20 cellular contexts compared by ENCODE assay signal in genomic region chr6:122654016-122654415, GRCh38. TPM values are rescaled to one million over a fixed set of nuclear protein-coding genes. Genes with fewer than 3 reads are reported as not detected.
DNase-seq lines count a peak whose midpoint lies in the region; ATAC-seq and TF ChIP-seq lines count a peak whose summit lies in the region.
"Had no signal": no experiment of that assay in that cellular context is flagged by ENCODE, and none has a peak within 500 bp of the region (broad histone marks: within the 10 kb centered on the region; RNA-seq: fewer than 3 reads in every experiment).

No MANE protein-coding gene starts in this region.

- peaks cover 2% of the 10 kb centered on the region for H3K27me3 Mint-ChIP-seq in activated CD8-positive, alpha-beta T cell treated with anti-CD3 and anti-CD28 coated beads, Interleukin-2, amount 10 ng/mL, durations not matched to agents 7 days and 5 days (ENCODE audit: low read depth)
- H3K27me3 Mint-ChIP-seq: B cell had no signal

- no peak overlapping the region for H3K9ac ChIP-seq in HCT116 (ENCODE audit: low read length)

- no peak for DNase-seq in HCT116 (ENCODE audit: low read depth, low spot score)
- DNase-seq in amniotic epithelial cell (ENCODE audit: low read depth), result peak; percentile 30
- peak; percentile 11 for DNase-seq in fibroblast of pulmonary artery (ENCODE audit: low read depth)
- no peak for DNase-seq in stomach
- DNase-seq in CD1c-positive myeloid dendritic cell (ENCODE audit: extremely low spot score), result no peak
- no peak for DNase-seq in activated CD8-positive, alpha-beta T cell treated with anti-CD3 and anti-CD28 coated beads, Interleukin-2, amount 10 ng/mL, durations not matched to agents 7 days and 5 days
- DNase-seq: DMS79, GOT3, KBM-7, NCI-H1092, NCI-H1436, NCI-H187 treated with DMSO at 0.1 percent for 48 hours, NCI-H345, NCI-H524 treated with DMSO at 0.1 percent for 48 hours, NCI-H82, Right ventricle myocardium superior had no signal

- POLR2A ChIA-PET in HCT116 (lab: Charles Lee), result no interaction called here
- POLR2A ChIA-PET in activated CD8-positive, alpha-beta T cell treated with anti-CD3 and anti-CD28 coated beads, Interleukin-2, amount 10 ng/mL, durations not matched to agents 7 days and 5 days (lab: Charles Lee), result no interaction called here

- no peak for TF ChIP-seq EP300 in stomach (IDR thresholded peaks at IDR 0.05)

- H3K36me3 ChIP-seq in HCT116 (ENCODE audit: control insufficient read depth in 1 of 2, insufficient read depth in 2 of 2, low read length in 2 of 2) (no peaks in the 10 kb centered on the region), stomach (no peaks in the 10 kb centered on the region)

- H3K4me1 ChIP-seq in HCT116 (ENCODE audit: control insufficient read depth in 1 of 2, insufficient read depth in 2 of 2, low read length in 2 of 2), result peaks cover 39 to 54% of the 10 kb centered on the region in 2 experiments
- H3K4me1 ChIP-seq in stomach, result peaks cover 0 to 9% (median 0%) of the 10 kb centered on the region in 4 donors

- no peak for TF ChIP-seq CTCF in HCT116 (IDR thresholded peaks at IDR 0.05 in 2 of 3, conservative IDR thresholded peaks at IDR 0.05 in 1 of 3; ENCODE audit: borderline replicate concordance in 1 of 3, insufficient read depth in 1 of 3, low read depth in 2 of 3, low read length in 2 of 3)
- no peak for TF ChIP-seq CTCF in fibroblast of pulmonary artery (IDR thresholded peaks at IDR 0.05; ENCODE audit: low read length, missing control alignments)
- TF ChIP-seq CTCF in stomach (IDR thresholded peaks at IDR 0.05), result no peak

- RAD21 ChIA-PET in HCT116 (lab: Charles Lee; ENCODE audit: low non-redundant PET in 1 of 2, low total read pairs in 2 of 2, uncharacterized antibody in 2 of 2, unreplicated experiment in 2 of 2), result no interaction called here

- H3K9me2 ChIP-seq in HCT116 (ENCODE audit: insufficient read depth), result no peaks in the 10 kb centered on the region; the same call in 1 of the 2 replicates

- no peaks in the 10 kb centered on the region for H3K9me3 ChIP-seq in HCT116 (ENCODE audit: control insufficient read depth in 1 of 2, insufficient read depth in 1 of 2, low read depth in 1 of 2, low read length in 2 of 2)
- no peaks in the 10 kb centered on the region for H3K9me3 ChIP-seq in stomach
- H3K9me3 ChIP-seq: A549 had no signal

- CTCF ChIA-PET in HCT116 (lab: Charles Lee), result no interaction called here
- CTCF ChIA-PET in activated CD8-positive, alpha-beta T cell treated with anti-CD3 and anti-CD28 coated beads, Interleukin-2, amount 10 ng/mL, durations not matched to agents 7 days and 5 days (lab: Charles Lee), result no interaction called here

- no peak overlapping the region for H3K4me3 Mint-ChIP-seq in activated CD8-positive, alpha-beta T cell treated with anti-CD3 and anti-CD28 coated beads, Interleukin-2, amount 10 ng/mL, durations not matched to agents 7 days and 5 days
- H3K4me3 Mint-ChIP-seq: B cell, CD14-positive monocyte had no signal

- TF ChIP-seq RAD21 in HCT116 (IDR thresholded peaks at IDR 0.05; ENCODE audit: low read depth), result no peak

- no peaks in the 10 kb centered on the region for H3K36me3 Mint-ChIP-seq in activated CD8-positive, alpha-beta T cell treated with anti-CD3 and anti-CD28 coated beads, Interleukin-2, amount 10 ng/mL, durations not matched to agents 7 days and 5 days (ENCODE audit: low read depth)
- H3K36me3 Mint-ChIP-seq: CD14-positive monocyte had no signal

- no peak overlapping the region for H3K27ac Mint-ChIP-seq in activated CD8-positive, alpha-beta T cell treated with anti-CD3 and anti-CD28 coated beads, Interleukin-2, amount 10 ng/mL, durations not matched to agents 7 days and 5 days
- H3K27ac Mint-ChIP-seq: B cell, CD14-positive monocyte had no signal

- H3K4me3 ChIP-seq in HCT116 (replicated peaks in 1 of 2; ENCODE audit: low read depth in 1 of 2, low read length in 2 of 2) (no peak overlapping the region), fibroblast of pulmonary artery (replicated peaks; ENCODE audit: low read depth, low read length) (no peak overlapping the region), stomach (no peak overlapping the region)
- H3K4me3 ChIP-seq: A549 had no signal

- H4K20me1 ChIP-seq in HCT116 (ENCODE audit: insufficient read depth), result no peaks in the 10 kb centered on the region

- H3K27ac ChIP-seq in HCT116 (ENCODE audit: low read depth, low read length), result peak overlapping the region; percentile 63; the same call in 1 of the 2 replicates
- peak overlapping the region in 3 of 5 donors; percentile 50 to 57 (median 51) for H3K27ac ChIP-seq in stomach
- H3K27ac ChIP-seq: A549 had no signal

- BruUV-seq in HCT116 (replicated peaks; lab: Mats Ljungman, UMichigan), result no TSS peak

- no peaks in the 10 kb centered on the region for H3K79me2 ChIP-seq in HCT116 (ENCODE audit: insufficient read depth, low read length)

- intact Hi-C loops in HCT116 (cut with micrococcal nuclease), result no loop called here
- intact Hi-C loops in stomach (cut with DNase I; ENCODE audit: low total_unique reads), result no loop called here

- 66 to 90% (median 72%) methylated on average over 2 of the region's 2 CpGs for WGBS in stomach, 5 donors

- H3K4me2 ChIP-seq in HCT116 (ENCODE audit: low read length), result peak overlapping the region; percentile 63; the same call in 1 of the 2 replicates

- no peaks in the 10 kb centered on the region for H3K4me1 Mint-ChIP-seq in activated CD8-positive, alpha-beta T cell treated with anti-CD3 and anti-CD28 coated beads, Interleukin-2, amount 10 ng/mL, durations not matched to agents 7 days and 5 days (ENCODE audit: low read depth)
- H3K4me1 Mint-ChIP-seq: B cell, CD14-positive monocyte had no signal

- H2AFZ ChIP-seq in HCT116 (ENCODE audit: low read depth, low read length, poor library complexity, severe bottlenecking), result no peak overlapping the region

- H3K9me3 Mint-ChIP-seq in activated CD8-positive, alpha-beta T cell treated with anti-CD3 and anti-CD28 coated beads, Interleukin-2, amount 10 ng/mL, durations not matched to agents 7 days and 5 days (ENCODE audit: insufficient read depth), result no peaks in the 10 kb centered on the region

- TF ChIP-seq POLR2A in HCT116 (IDR thresholded peaks at IDR 0.05; ENCODE audit: borderline replicate concordance, extremely low read depth, insufficient read depth, insufficient read length), result no peak
- TF ChIP-seq POLR2A in stomach (IDR thresholded peaks at IDR 0.05), result no peak

- H3K27me3 ChIP-seq in HCT116 (ENCODE audit: insufficient read depth, low read length) (no peaks in the 10 kb centered on the region), stomach (no peaks in the 10 kb centered on the region)

- ATAC-seq in HCT116 (no peak), HG02571 (IDR thresholded peaks at IDR 0.05; ENCODE audit: unreplicated experiment) (no peak)
- no peak for ATAC-seq in activated CD8-positive, alpha-beta T cell treated with anti-CD3 and anti-CD28 coated beads, Interleukin-2, amount 10 ng/mL, durations not matched to agents 7 days and 5 days
- ATAC-seq: A549 had no signal

TF ChIP-seq in HCT116, 20 proteins besides CTCF, POLR2A, EP300 and RAD21:
- TF ChIP-seq ZFX (IDR thresholded peaks at IDR 0.05), result no peak
- TF ChIP-seq ATF3 (IDR thresholded peaks at IDR 0.05), result no peak
- TF ChIP-seq CEBPB (IDR thresholded peaks at IDR 0.05; ENCODE audit: low read depth), result no peak
- no peak for TF ChIP-seq SP1 (IDR thresholded peaks at IDR 0.05; ENCODE audit: low read depth)
- no peak for TF ChIP-seq ELF1 (IDR thresholded peaks at IDR 0.05; ENCODE audit: borderline replicate concordance, low read depth)
- TF ChIP-seq POLR2AphosphoS5 (IDR thresholded peaks at IDR 0.05; ENCODE audit: low read depth, low read length), result no peak
- TF ChIP-seq CBX3 (IDR thresholded peaks at IDR 0.05; ENCODE audit: low read depth), result no peak
- TF ChIP-seq EGR1 (IDR thresholded peaks at IDR 0.05; ENCODE audit: low read depth), result no peak
- TF ChIP-seq TCF7L2 (IDR thresholded peaks at IDR 0.05; ENCODE audit: borderline replicate concordance, extremely low read depth, insufficient read depth, insufficient read length), result no peak
- no peak for TF ChIP-seq EZH2phosphoT487 (IDR thresholded peaks at IDR 0.05; ENCODE audit: borderline replicate concordance)
- no peak for TF ChIP-seq MAX (IDR thresholded peaks at IDR 0.05)
TF ChIP-seq in HCT116: peak in this region for 0.

RNA-seq across cellular contexts. Expression of gene PKIB, which starts 43.8 kb away (rescaled TPM):
- 24.0 TPM for total RNA-seq in HCT116 (2021; ENCODE audit: unreplicated experiment)
- polyA plus RNA-seq in HCT116 (2012), result 17.1 and 20.8 TPM in 2 replicates
- total RNA-seq in stomach, result 10 to 100 TPM in 4 of 5 donors, 1 to 10 TPM in 1; 7.6 to 61.1 (median 20.3) TPM
- 100 to 1,000 TPM in 1 of 3 donors, 10 to 100 TPM in 2; 17.2 to 128 (median 32.6) TPM for polyA plus RNA-seq in stomach
- under 1 TPM; 0.44 to 0.76 TPM for total RNA-seq in activated CD8-positive, alpha-beta T cell treated with anti-CD3 and anti-CD28 coated beads, Interleukin-2, amount 10 ng/mL, durations not matched to agents 7 days and 5 days

Comparison
In these comparisons a context has a peak if more than half of its experiments do, and no peak if none do; other contexts are left out.
1. DNase-seq: peak in amniotic epithelial cell (single experiment) and fibroblast of pulmonary artery (single experiment); none in HCT116 (single experiment), stomach (single experiment), CD1c-positive myeloid dendritic cell (single experiment) and activated CD8-positive, alpha-beta T cell treated with anti-CD3 and anti-CD28 coated beads, Interleukin-2, amount 10 ng/mL, durations not matched to agents 7 days and 5 days (single experiment).
2. RNA of gene PKIB, which starts 43.8 kb away (total RNA-seq): 24.0 TPM in HCT116 (single experiment) and 7.6 to 61.1 TPM in stomach; 0.44 to 0.76 TPM in activated CD8-positive, alpha-beta T cell treated with anti-CD3 and anti-CD28 coated beads, Interleukin-2, amount 10 ng/mL, durations not matched to agents 7 days and 5 days; every median in the first group is over 4 times any median in the second.